In the genomic region with DNA sequence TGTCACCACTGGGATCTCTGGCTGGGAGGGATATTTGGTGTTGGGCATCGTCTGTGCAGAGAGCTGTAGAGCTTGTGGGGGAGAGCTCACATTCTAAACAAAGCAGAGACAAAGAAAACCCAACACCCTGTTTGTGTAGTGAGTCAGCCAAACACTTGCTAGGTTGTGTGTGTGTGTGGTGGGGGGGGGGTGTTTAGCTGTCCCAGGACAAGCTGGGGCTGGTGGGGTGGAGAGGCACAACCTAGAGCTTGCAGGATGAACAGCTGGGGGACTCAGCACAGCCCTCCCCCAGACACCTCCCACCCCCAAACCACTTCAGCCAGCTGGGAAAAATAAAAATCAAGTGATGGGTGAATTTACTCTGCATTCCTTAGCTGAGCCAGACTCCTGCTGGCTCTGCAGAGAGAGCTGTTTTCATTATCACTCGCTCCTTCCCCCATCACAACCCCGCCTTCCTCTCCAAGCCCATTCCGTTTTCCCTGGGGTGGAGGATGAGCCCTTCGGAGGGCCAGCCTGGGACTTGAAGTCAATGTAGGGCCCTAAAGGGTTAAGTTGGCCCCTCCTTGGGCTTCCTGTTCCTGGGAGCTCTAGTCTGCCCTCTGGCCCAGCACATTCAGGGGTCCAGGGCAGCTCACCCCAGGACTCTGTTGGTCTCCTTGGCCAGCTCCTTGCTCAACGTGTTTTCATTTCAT, we compare ENCODE assay signal across 10 cellular contexts. TPM values are rescaled to one million over a fixed set of nuclear protein-coding genes. Genes with fewer than 3 reads are reported as not detected.
DNase-seq lines count a peak whose midpoint lies in the region; ATAC-seq and TF ChIP-seq lines count a peak whose summit lies in the region.
"Had no signal": no experiment of that assay in that cellular context is flagged by ENCODE, and none has a peak within 500 bp of the region (broad histone marks: within the 10 kb centered on the region; RNA-seq: fewer than 3 reads in every experiment).

No MANE protein-coding gene starts in this region.

- no peaks in the 10 kb centered on the region for H3K36me3 ChIP-seq in A673 (ENCODE audit: insufficient read depth, low read length, poor library complexity, severe bottlenecking)
- H3K36me3 ChIP-seq in lower lobe of right lung = no peaks in the 10 kb centered on the region

- CTCF ChIA-PET in A673 (lab: Charles Lee) = interaction anchor here (0.8 to 1.1 kb wide), 2 partner anchors 70 to 72 kb away, joined by 3 to 9 read pairs; no protein-coding TSS in a partner anchor

- peak; percentile 8 to 20 for ATAC-seq in lower lobe of right lung

- intact Hi-C loops in A673 (cut with micrococcal nuclease; ENCODE audit: unreplicated experiment) (loop anchor here (5.0 kb wide), 1 partner anchor 58 kb away; no protein-coding TSS in a partner anchor), lower lobe of right lung (cut with DNase I) (no loop called here), CD14-positive monocyte (cut with micrococcal nuclease) (loop anchor here in 1 of 2 donors (10.0 kb wide), 2 partner anchors 165 to 365 kb away; partner anchors contain the start of genes GOLGA1 and SCAI)

- peaks cover 12 to 24% (median 13%) of the 10 kb centered on the region in 3 donors for H3K27me3 Mint-ChIP-seq in CD14-positive monocyte (ENCODE audit: low read depth in 3 of 3)

- H3K9me3 Mint-ChIP-seq in CD14-positive monocyte = peaks cover 0 to 3% (median 0%) of the 10 kb centered on the region in 7 donors

- H3K9me3 ChIP-seq in A673 (ENCODE audit: low read depth, low read length, poor library complexity, severe bottlenecking) (no peaks in the 10 kb centered on the region), lower lobe of right lung (no peaks in the 10 kb centered on the region)

- peaks cover 19% of the 10 kb centered on the region for H3K4me1 ChIP-seq in A673 (ENCODE audit: insufficient read depth, low read length, poor library complexity, severe bottlenecking)
- peaks cover 52% of the 10 kb centered on the region for H3K4me1 ChIP-seq in lower lobe of right lung

- H3K27ac Mint-ChIP-seq in CD14-positive monocyte = no peak overlapping the region

- H3K27ac ChIP-seq in A673 (ENCODE audit: low read depth, low read length, poor library complexity, severe bottlenecking) (no peak overlapping the region), coronary artery (peak overlapping the region; percentile 3 to 85), lower lobe of right lung (peak overlapping the region; percentile 24)

- peak; percentile 58 for DNase-seq in A673 (ENCODE audit: low spot score)
- DNase-seq in HT1080 (ENCODE audit: low read depth) = peak; percentile 92
- DNase-seq in coronary artery (ENCODE audit: low spot score) = no peak
- no peak for DNase-seq in lower lobe of right lung
- no peak for DNase-seq in SHP77 treated with DMSO at 0.1 percent for 48 hours (lab: John Stamatoyannopoulos, UW)
- no peak for DNase-seq in AML-193 (lab: John Stamatoyannopoulos, UW)
- DNase-seq in NOMO-1 treated with dmso at 0.1 percent for 144 hours (lab: John Stamatoyannopoulos, UW; ENCODE audit: unreplicated experiment) = no peak
- DNase-seq in CD14-positive monocyte (ENCODE audit: low spot score) = no peak
- DNase-seq: activated naive CD4-positive, alpha-beta T cell treated with anti-CD3 and anti-CD28 coated beads, Interleukin-2, amount 50 U/mL, for 16 hours; stimulated activated CD4-positive, alpha-beta T cell treated with anti-CD3 and anti-CD28 coated beads, Interleukin-1b, Interleukin-23, amount 100 ng/mL, for 48 hours had no signal

- TF ChIP-seq CTCF in A673 (conservative IDR thresholded peaks at IDR 0.05; ENCODE audit: low read depth, low read length) = no peak
- TF ChIP-seq CTCF in coronary artery (IDR thresholded peaks at IDR 0.05) = no peak
- no peak for TF ChIP-seq CTCF in lower lobe of right lung (IDR thresholded peaks at IDR 0.05)
- TF ChIP-seq CTCF in CD14-positive monocyte (IDR thresholded peaks at IDR 0.05) = no peak

- POLR2A ChIA-PET in A673 (lab: Charles Lee; ENCODE audit: low non-redundant PET) = interaction anchor here (0.6 kb wide), 1 partner anchor 591 kb away, joined by 3 read pairs; no protein-coding TSS in a partner anchor

- H3K36me3 Mint-ChIP-seq in CD14-positive monocyte = peaks cover 3 to 4% of the 10 kb centered on the region in 2 donors

- H3K4me1 Mint-ChIP-seq in CD14-positive monocyte = peaks cover 52% of the 10 kb centered on the region

- H3K4me3 ChIP-seq in A673 (ENCODE audit: low read depth, low read length, poor library complexity, severe bottlenecking) (no peak overlapping the region), coronary artery (peak overlapping the region; percentile 37), lower lobe of right lung (no peak overlapping the region)

- no peaks in the 10 kb centered on the region for H3K27me3 ChIP-seq in A673 (replicated peaks; ENCODE audit: insufficient read depth, low read depth, low read length, poor library complexity)
- H3K27me3 ChIP-seq in lower lobe of right lung (ENCODE audit: low read depth) = peaks cover 24% of the 10 kb centered on the region

- BruUV-seq in A673 (replicated peaks; lab: Mats Ljungman, UMichigan) = no TSS peak

- H3K4me3 Mint-ChIP-seq in CD14-positive monocyte = no peak overlapping the region

RNA-seq across cellular contexts. Expression of gene OLFML2A, which starts 2.6 kb away (rescaled TPM):
- 1.4 and 2.9 TPM in 2 replicates for total RNA-seq in A673 (2021)
- 0.20 and 0.69 TPM in 2 replicates for total RNA-seq in HT1080 (2014; rRNA removed; shearing (Covaris generic))
- 0.07 and 0.08 TPM in 2 replicates for polyA plus RNA-seq in HT1080 (2015; cell fraction: cytosol; rRNA removed)
- polyA plus RNA-seq in HT1080 (2015; cell fraction: nucleus; rRNA removed) = 0.22 and 0.23 TPM in 2 replicates
- 22.3 TPM for total RNA-seq in lower lobe of right lung
- polyA plus RNA-seq in CD14-positive monocyte = under 1 TPM in 1 of 2 donors, not detected in 1; 0.03 TPM

RNA-seq across cellular contexts. Expression of gene NR6A1, which starts 8.4 kb away (rescaled TPM):
- total RNA-seq in A673 (2021) (5.3 and 6.8 TPM in 2 replicates), lower lobe of right lung (4.5 TPM)
- total RNA-seq in HT1080 (2014; rRNA removed; shearing (Covaris generic)) = 1.1 and 2.0 TPM in 2 replicates
- polyA plus RNA-seq in HT1080 (2015; cell fraction: cytosol; rRNA removed) = 0.87 and 1.0 TPM in 2 replicates
- 0.91 and 1.8 TPM in 2 replicates for polyA plus RNA-seq in HT1080 (2015; cell fraction: nucleus; rRNA removed)
- polyA plus RNA-seq in CD14-positive monocyte = under 1 TPM; 0.15 to 0.28 TPM

Comparison
In these comparisons a context has a peak if more than half of its experiments do, and no peak if none do; other contexts are left out.
1. DNase-seq: peak in A673 (single experiment) and HT1080 (single experiment); none in coronary artery (single experiment), lower lobe of right lung (single experiment), SHP77 treated with DMSO at 0.1 percent for 48 hours (single experiment), AML-193 (0 of 2), NOMO-1 treated with dmso at 0.1 percent for 144 hours (single experiment) and CD14-positive monocyte (single experiment).